In the genomic region with DNA sequence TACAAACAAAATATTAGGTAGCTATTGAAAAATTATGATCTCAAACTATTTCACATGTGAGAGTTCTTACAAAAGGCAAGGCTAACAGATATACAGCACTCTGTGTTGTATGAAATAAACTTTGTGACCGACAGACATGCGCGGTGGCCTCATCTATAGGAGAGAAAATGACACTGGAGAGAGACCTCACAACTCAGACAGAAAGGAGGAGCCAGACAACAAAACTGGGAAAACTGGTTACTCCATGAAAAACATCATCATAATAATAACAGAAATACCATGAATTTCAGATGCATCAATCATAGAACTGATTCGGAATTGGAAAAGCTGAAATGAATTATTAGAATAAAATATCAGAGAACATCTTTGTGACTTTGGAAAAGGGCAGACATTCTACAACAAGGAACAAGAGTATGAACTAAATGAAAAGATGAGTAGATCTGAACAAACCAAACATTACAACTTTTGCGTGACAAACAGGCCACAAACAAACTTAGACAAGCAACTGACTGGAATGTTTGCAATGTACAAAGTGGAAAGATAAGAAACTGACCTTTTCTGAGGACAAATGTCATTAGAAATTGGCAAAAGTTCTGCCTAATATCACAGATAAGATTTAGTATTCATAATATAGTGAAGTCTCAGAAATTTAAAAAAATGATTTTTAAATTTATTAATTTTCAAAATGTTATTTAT, we compare ENCODE assay signal across 20 cellular contexts.
DNase-seq lines count a peak whose midpoint lies in the region; ATAC-seq, FAIRE-seq and TF ChIP-seq lines count a peak whose summit lies in the region.
"Had no signal": no experiment of that assay in that cellular context is flagged by ENCODE, and none has a peak within 500 bp of the region (broad histone marks: within the 10 kb centered on the region; RNA-seq: fewer than 3 reads in every experiment).

No MANE protein-coding gene starts in this region.

- DNase-seq in EH (ENCODE audit: low read depth) (peak; percentile 32), HepG2 (ENCODE audit: low spot score) (peak; percentile 41), smooth muscle cell (lab: John Stamatoyannopoulos, UW; ENCODE audit: unreplicated experiment) (no peak), D721Med (ENCODE audit: insufficient read length, low spot score) (no peak), GM10248 (ENCODE audit: extremely low spot score) (no peak)
- DNase-seq: activated CD4-positive, alpha-beta T cell treated with anti-CD3 and anti-CD28 coated beads, Interleukin-2, amount 50 U/mL, for 4 hours; amygdala; DND-41; heart right ventricle; immature natural killer cell; KG1; MV-4-11; naive B cell; NCI-H1694 treated with DMSO at 0.1 percent for 48 hours; NK-92 treated with Interleukin-12 subunit alpha and Interleukin-12 subunit beta, amount 100 ng/mL, for 24 hours; stimulated activated CD4-positive, alpha-beta T cell treated with anti-CD3 and anti-CD28 coated beads, Interleukin-4, amount 100 ng/mL, for 1 hour; T-helper 1 cell had no signal

- no peak for TF ChIP-seq RAD21 in HepG2 (CRISPR knock-in tag; IDR thresholded peaks at IDR 0.05)

- H3K9me3 ChIP-seq in HepG2 (ENCODE audit: low read length) (no peaks in the 10 kb centered on the region), smooth muscle cell (replicated peaks; ENCODE audit: low read depth) (no peaks in the 10 kb centered on the region)
- H3K9me3 ChIP-seq: ovary had no signal

- peaks cover 18 to 66% of the 10 kb centered on the region in 2 experiments for H3K36me3 ChIP-seq in HepG2 (replicated peaks in 1 of 2; ENCODE audit: control insufficient read depth in 1 of 2, insufficient read depth in 2 of 2, low read length in 2 of 2)
- H3K36me3 ChIP-seq in smooth muscle cell (ENCODE audit: low read depth), result no peaks in the 10 kb centered on the region
- H3K36me3 ChIP-seq: ovary had no signal

- H3F3A ChIP-seq in smooth muscle cell (ENCODE audit: low read depth), result peaks cover 26% of the 10 kb centered on the region

- H3K27me3 ChIP-seq in HepG2 (ENCODE audit: control insufficient read depth in 1 of 2, insufficient read depth in 2 of 2, low read length in 2 of 2), result no peaks in the 10 kb centered on the region
- no peaks in the 10 kb centered on the region for H3K27me3 ChIP-seq in smooth muscle cell (ENCODE audit: low read depth)
- H3K27me3 ChIP-seq: heart right ventricle, ovary had no signal

- TF ChIP-seq EP300 in HepG2 (IDR thresholded peaks at IDR 0.05; ENCODE audit: low read depth in 2 of 2, low read length in 2 of 2), result peak in 1 of 2 experiments; percentile 74; a peak in 2 of 4 replicates
- TF ChIP-seq EP300 in HepG2 (CRISPR knock-in tag; IDR thresholded peaks at IDR 0.05; ENCODE audit: borderline replicate concordance), result no peak

- intact Hi-C loops in HepG2 (cut with micrococcal nuclease; ENCODE audit: unreplicated experiment), result loop anchor here (5.0 kb wide), 1 partner anchor 35 kb away; no protein-coding TSS in a partner anchor

- H3K27ac ChIP-seq in VCaP (peak overlapping the region; percentile 82), HepG2 (ENCODE audit: extremely low read length, insufficient read depth, low read length) (peak overlapping the region; percentile 39), smooth muscle cell (ENCODE audit: low read depth) (peak overlapping the region; percentile 94)

- H3K4me1 ChIP-seq in HepG2 (ENCODE audit: insufficient read depth, low read length), result peaks cover 78% of the 10 kb centered on the region
- peaks cover 36% of the 10 kb centered on the region for H3K4me1 ChIP-seq in smooth muscle cell (ENCODE audit: low read depth)

- H3K4me3 ChIP-seq in HepG2 (replicated peaks in 1 of 3; ENCODE audit: insufficient read depth in 1 of 3, low read depth in 2 of 3, low read length in 3 of 3) (no peak overlapping the region), smooth muscle cell (no peak overlapping the region)
- H3K4me3 ChIP-seq: heart right ventricle, ovary had no signal

- WGBS in HepG2 (ENCODE audit: low lambda C conversion rate), result 66% methylated on average over 5 of the region's 5 CpGs
- WGBS in smooth muscle cell (ENCODE audit: low lambda C conversion rate), result 51% methylated on average over 5 of the region's 5 CpGs

- no peak for FAIRE-seq in HepG2 (lab: Jason Lieb, UNC)
- no peak for FAIRE-seq in D721Med (lab: Jason Lieb, UNC)

- TF ChIP-seq POLR2A in HepG2 (IDR thresholded peaks at IDR 0.05; ENCODE audit: insufficient read depth in 1 of 2, low read depth in 2 of 2, low read length in 2 of 2), result no peak

- H4K20me1 ChIP-seq in HepG2 (ENCODE audit: insufficient read depth, low read length) (peaks cover 52% of the 10 kb centered on the region), smooth muscle cell (ENCODE audit: low read depth) (no peaks in the 10 kb centered on the region)

- H3K79me2 ChIP-seq in HepG2 (ENCODE audit: insufficient read depth, low read length) (peaks cover 94% of the 10 kb centered on the region), smooth muscle cell (ENCODE audit: low read depth) (peaks cover 72% of the 10 kb centered on the region)

- CTCF ChIA-PET in HepG2 (lab: Yijun Ruan, JAX; ENCODE audit: low intra/inter-chr PET ratio, low total read pairs) (no interaction called here), GM10248 (lab: Yijun Ruan, JAX) (interaction anchor here (1.4 kb wide), 1 partner anchor 246 kb away, joined by 4 read pairs; no protein-coding TSS in a partner anchor)

- no peak overlapping the region for H3K4me2 ChIP-seq in HepG2 (ENCODE audit: low read depth, low read length)
- peak overlapping the region; percentile 67 for H3K4me2 ChIP-seq in smooth muscle cell

- no peak overlapping the region for H3K9ac ChIP-seq in HepG2 (ENCODE audit: insufficient read depth, low read depth, low read length)
- H3K9ac ChIP-seq in smooth muscle cell (ENCODE audit: low read depth), result peak overlapping the region; percentile 67

- POLR2A ChIA-PET in HepG2 (lab: Yijun Ruan, JAX) (interaction anchor here (1.3 to 3.2 kb wide), 3 partner anchors 12 to 38 kb away, joined by 5 to 23 read pairs (median 5); no protein-coding TSS in a partner anchor), GM10248 (lab: Yijun Ruan, JAX) (no interaction called here)

- in situ Hi-C loops in HepG2 (cut with HindIII; ENCODE audit: extremely low pct_ligation_motif_present, low pct_unique_long_range_greater_than_20kb), result no loop called here

- H2AFZ ChIP-seq in HepG2 (ENCODE audit: low read length) (no peak overlapping the region), smooth muscle cell (ENCODE audit: low read depth) (no peak overlapping the region)

- BruUV-seq in HepG2 (replicated peaks; lab: Mats Ljungman, UMichigan), result no TSS peak

- TF ChIP-seq CTCF in VCaP (conservative IDR thresholded peaks at IDR 0.05), result no peak
- no peak for TF ChIP-seq CTCF in HepG2 (CRISPR knock-in tag; IDR thresholded peaks at IDR 0.05)
- no peak for TF ChIP-seq CTCF in smooth muscle cell (IDR thresholded peaks at IDR 0.05; ENCODE audit: borderline replicate concordance, insufficient read depth, poor library complexity, severe bottlenecking)
- TF ChIP-seq CTCF in D721Med (IDR thresholded peaks at IDR 0.05; ENCODE audit: insufficient read depth, missing control alignments), result no peak
- TF ChIP-seq CTCF in GM10248 (IDR thresholded peaks at IDR 0.05; ENCODE audit: control extremely low read depth, extremely low read depth, low read depth, missing control alignments), result no peak

- ATAC-seq in HepG2 (no peak), HG03175 (IDR thresholded peaks at IDR 0.05; ENCODE audit: unreplicated experiment) (no peak)

TF ChIP-seq in HepG2, 621 proteins besides CTCF, POLR2A, EP300 and RAD21 (continues in another document):
- no peak for TF ChIP-seq ISX (CRISPR knock-in tag; conservative IDR thresholded peaks at IDR 0.05)
- no peak for TF ChIP-seq ZNF274 (CRISPR knock-in tag; IDR thresholded peaks at IDR 0.05)
- peak; percentile 75; the same call in 1 of the 2 replicates for TF ChIP-seq RXRB (CRISPR knock-in tag; IDR thresholded peaks at IDR 0.05; ENCODE audit: borderline replicate concordance)
- TF ChIP-seq ZNF234 (CRISPR knock-in tag; conservative IDR thresholded peaks at IDR 0.05), result no peak
- TF ChIP-seq ZNF225 (CRISPR knock-in tag; IDR thresholded peaks at IDR 0.05), result no peak
- TF ChIP-seq CENPX (CRISPR knock-in tag; IDR thresholded peaks at IDR 0.05), result no peak
- TF ChIP-seq TEAD3 (CRISPR knock-in tag; optimal IDR thresholded peaks at IDR 0.05; ENCODE audit: borderline replicate concordance), result peak; percentile 46
- TF ChIP-seq SAP130 (CRISPR knock-in tag; IDR thresholded peaks at IDR 0.05; ENCODE audit: low read depth), result peak; percentile 49; the same call in 1 of the 2 replicates
- TF ChIP-seq, protein P1, sequence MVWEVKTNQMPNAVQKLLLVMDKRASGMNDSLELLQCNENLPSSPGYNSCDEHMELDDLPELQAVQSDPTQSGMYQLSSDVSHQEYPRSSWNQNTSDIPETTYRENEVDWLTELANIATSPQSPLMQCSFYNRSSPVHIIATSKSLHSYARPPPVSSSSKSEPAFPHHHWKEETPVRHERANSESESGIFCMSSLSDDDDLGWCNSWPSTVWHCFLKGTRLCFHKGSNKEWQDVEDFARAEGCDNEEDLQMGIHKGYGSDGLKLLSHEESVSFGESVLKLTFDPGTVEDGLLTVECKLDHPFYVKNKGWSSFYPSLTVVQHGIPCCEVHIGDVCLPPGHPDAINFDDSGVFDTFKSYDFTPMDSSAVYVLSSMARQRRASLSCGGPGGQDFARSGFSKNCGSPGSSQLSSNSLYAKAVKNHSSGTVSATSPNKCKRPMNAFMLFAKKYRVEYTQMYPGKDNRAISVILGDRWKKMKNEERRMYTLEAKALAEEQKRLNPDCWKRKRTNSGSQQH (CRISPR knock-in tag; IDR thresholded peaks at IDR 0.05; ENCODE audit: low read depth), result no peak
- TF ChIP-seq, protein P2, sequence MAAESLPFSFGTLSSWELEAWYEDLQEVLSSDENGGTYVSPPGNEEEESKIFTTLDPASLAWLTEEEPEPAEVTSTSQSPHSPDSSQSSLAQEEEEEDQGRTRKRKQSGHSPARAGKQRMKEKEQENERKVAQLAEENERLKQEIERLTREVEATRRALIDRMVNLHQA (CRISPR knock-in tag; IDR thresholded peaks at IDR 0.05), result no peak
- TF ChIP-seq, protein P3, sequence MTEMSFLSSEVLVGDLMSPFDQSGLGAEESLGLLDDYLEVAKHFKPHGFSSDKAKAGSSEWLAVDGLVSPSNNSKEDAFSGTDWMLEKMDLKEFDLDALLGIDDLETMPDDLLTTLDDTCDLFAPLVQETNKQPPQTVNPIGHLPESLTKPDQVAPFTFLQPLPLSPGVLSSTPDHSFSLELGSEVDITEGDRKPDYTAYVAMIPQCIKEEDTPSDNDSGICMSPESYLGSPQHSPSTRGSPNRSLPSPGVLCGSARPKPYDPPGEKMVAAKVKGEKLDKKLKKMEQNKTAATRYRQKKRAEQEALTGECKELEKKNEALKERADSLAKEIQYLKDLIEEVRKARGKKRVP (CRISPR knock-in tag; IDR thresholded peaks at IDR 0.05), result no peak
- TF ChIP-seq FOXA3 (CRISPR knock-in tag; IDR thresholded peaks at IDR 0.05), result peak; percentile 40; the same call in 1 of the 2 replicates
- TF ChIP-seq NFKBIZ (CRISPR knock-in tag; IDR thresholded peaks at IDR 0.05), result no peak
- TF ChIP-seq ATRX (CRISPR knock-in tag; IDR thresholded peaks at IDR 0.05; ENCODE audit: borderline replicate concordance), result no peak

Comparison
In these comparisons a context has a peak if more than half of its experiments do, and no peak if none do; other contexts are left out.
1. DNase-seq: peak in EH (single experiment) and HepG2 (single experiment); none in smooth muscle cell (single experiment), D721Med (single experiment) and GM10248 (single experiment).
2. H3K27ac ChIP-seq: peak in every context shown above with its lines; median percentile 94 in smooth muscle cell; 82 in VCaP; 39 in HepG2.